ENCODE assay signal across 16 cellular contexts in the genomic region with DNA sequence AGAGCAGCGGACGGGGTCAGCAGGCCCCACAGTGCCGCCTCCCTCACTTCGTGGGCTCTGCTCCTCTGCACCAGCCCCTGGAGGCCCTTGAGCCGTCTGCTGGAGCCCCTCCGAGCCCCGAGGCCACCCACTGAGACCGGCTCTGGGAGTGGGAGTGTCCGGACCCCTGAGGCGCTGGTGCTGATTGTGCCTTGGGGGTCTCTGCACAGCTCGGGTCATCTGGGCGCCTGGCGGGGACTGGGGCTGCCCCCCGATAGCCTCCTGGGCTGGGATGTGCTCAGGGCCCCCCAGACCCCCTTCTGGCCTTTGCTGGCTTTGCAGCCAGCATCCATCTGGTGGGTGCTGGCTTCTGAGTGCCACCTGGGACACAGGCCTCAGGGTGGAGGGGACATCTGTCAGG. TPM values are rescaled to one million over a fixed set of nuclear protein-coding genes. Genes with fewer than 3 reads are reported as not detected.
DNase-seq lines count a peak whose midpoint lies in the region; TF ChIP-seq lines count a peak whose summit lies in the region.
"Had no signal": no experiment of that assay in that cellular context is flagged by ENCODE, and none has a peak within 500 bp of the region (broad histone marks: within the 10 kb centered on the region; RNA-seq: fewer than 3 reads in every experiment).

No MANE protein-coding gene starts in this region.

- H3K36me3 ChIP-seq in BE2C (peaks cover 63% of the 10 kb centered on the region), WERI-Rb-1 (peaks cover 73% of the 10 kb centered on the region), muscle layer of colon (ENCODE audit: insufficient read depth, low read length) (peaks cover 28% of the 10 kb centered on the region)

- DNase-seq in BE2C (no peak), GM12864 (ENCODE audit: low read depth) (no peak), WERI-Rb-1 (peak; percentile 46), GM13977 (ENCODE audit: low spot score) (no peak), NK-92 (lab: John Stamatoyannopoulos, UW; ENCODE audit: unreplicated experiment) (no peak), putamen (ENCODE audit: low spot score) (no peak)
- DNase-seq: activated CD8-positive, alpha-beta memory T cell treated with anti-CD3 and anti-CD28 coated beads, Interleukin-2, amount 50 U/mL, for 48 hours; activated effector memory CD4-positive, alpha-beta T cell treated with anti-CD3 and anti-CD28 coated beads, Interleukin-2, amount 50 U/mL, for 16 hours; Kasumi-1; NCI-H1105 treated with DMSO at 0.1 percent for 48 hours; NCI-H2107; NCI-H510A had no signal

- H3K9me3 ChIP-seq in BE2C (no peaks in the 10 kb centered on the region), WERI-Rb-1 (ENCODE audit: severe bottlenecking) (no peaks in the 10 kb centered on the region), muscle layer of colon (ENCODE audit: low read length) (no peaks in the 10 kb centered on the region)
- H3K9me3 ChIP-seq: Caco-2, esophagus muscularis mucosa, thoracic aorta had no signal

- H3K4me1 ChIP-seq in BE2C (peaks cover 22% of the 10 kb centered on the region), muscle layer of colon (ENCODE audit: insufficient read depth, low read length) (peaks cover 23% of the 10 kb centered on the region)
- H3K4me1 ChIP-seq: Caco-2 had no signal

- in situ Hi-C loops in GM13977 (cut with MboI; ENCODE audit: low pct_unique_long_range_greater_than_20kb, low sequenced_read_pairs, unreplicated experiment), result no loop called here

- H3K27me3 ChIP-seq in BE2C, result no peaks in the 10 kb centered on the region
- H3K27me3 ChIP-seq in WERI-Rb-1 (ENCODE audit: insufficient read depth, low read depth, severe bottlenecking), result no peaks in the 10 kb centered on the region
- no peaks in the 10 kb centered on the region for H3K27me3 ChIP-seq in muscle layer of colon (ENCODE audit: control insufficient read depth in 1 of 2, insufficient read depth in 2 of 2, low read length in 2 of 2)
- H3K27me3 ChIP-seq: esophagus muscularis mucosa had no signal

- no peak overlapping the region for H3K4me3 ChIP-seq in BE2C (ENCODE audit: low read depth, low read length)
- no peak overlapping the region for H3K4me3 ChIP-seq in GM12864 (ENCODE audit: low read depth, low read length)
- H3K4me3 ChIP-seq in WERI-Rb-1 (ENCODE audit: low read depth, low read length), result no peak overlapping the region
- H3K4me3 ChIP-seq in muscle layer of colon (ENCODE audit: low read depth in 1 of 2, low read length in 2 of 2), result no peak overlapping the region
- H3K4me3 ChIP-seq: esophagus muscularis mucosa, thoracic aorta had no signal

- TF ChIP-seq CTCF in BE2C (IDR thresholded peaks at IDR 0.05; ENCODE audit: low read depth, low read length), result peak; percentile 25; the same call in 1 of the 2 replicates
- peak; percentile 46 for TF ChIP-seq CTCF in GM12864 (IDR thresholded peaks at IDR 0.05; ENCODE audit: low read depth, low read length, missing control alignments)
- TF ChIP-seq CTCF in WERI-Rb-1 (IDR thresholded peaks at IDR 0.05; ENCODE audit: low read depth, low read length), result peak; percentile 43
- TF ChIP-seq CTCF in GM13977 (IDR thresholded peaks at IDR 0.05; ENCODE audit: extremely low read depth, insufficient read depth, missing control alignments), result no peak

- peak overlapping the region; percentile 52 for H3K27ac ChIP-seq in WERI-Rb-1
- peak overlapping the region; percentile 72 for H3K27ac ChIP-seq in muscle layer of colon (ENCODE audit: low read depth, low read length)

- no peak overlapping the region for H3K9ac ChIP-seq in muscle layer of colon (ENCODE audit: low read length)

RNA-seq across cellular contexts. Expression of a gene that starts 15.4 kb away (rescaled TPM):
- polyA plus RNA-seq in BE2C (2012; ENCODE audit: insufficient read depth, insufficient read length, low read depth), result 23.0 TPM

RNA-seq across cellular contexts. Expression of a gene that starts 16.8 kb away (rescaled TPM):
- polyA plus RNA-seq in BE2C (2012; ENCODE audit: insufficient read depth, insufficient read length, low read depth), result 71.2 TPM

RNA-seq across cellular contexts. Expression of a gene that starts 19.2 kb away (rescaled TPM):
- polyA plus RNA-seq in BE2C (2012; ENCODE audit: insufficient read depth, insufficient read length, low read depth), result 658 TPM

RNA-seq across cellular contexts. Expression of a gene that starts 26.0 kb away (rescaled TPM):
- 186 TPM for polyA plus RNA-seq in BE2C (2012; ENCODE audit: insufficient read depth, insufficient read length, low read depth)

RNA-seq across cellular contexts. Expression of a gene that starts 46.7 kb away (rescaled TPM):
- 385 TPM for polyA plus RNA-seq in BE2C (2012; ENCODE audit: insufficient read depth, insufficient read length, low read depth)
